Comparison of ENCODE assay signal across 9 cellular contexts in the genomic region with DNA sequence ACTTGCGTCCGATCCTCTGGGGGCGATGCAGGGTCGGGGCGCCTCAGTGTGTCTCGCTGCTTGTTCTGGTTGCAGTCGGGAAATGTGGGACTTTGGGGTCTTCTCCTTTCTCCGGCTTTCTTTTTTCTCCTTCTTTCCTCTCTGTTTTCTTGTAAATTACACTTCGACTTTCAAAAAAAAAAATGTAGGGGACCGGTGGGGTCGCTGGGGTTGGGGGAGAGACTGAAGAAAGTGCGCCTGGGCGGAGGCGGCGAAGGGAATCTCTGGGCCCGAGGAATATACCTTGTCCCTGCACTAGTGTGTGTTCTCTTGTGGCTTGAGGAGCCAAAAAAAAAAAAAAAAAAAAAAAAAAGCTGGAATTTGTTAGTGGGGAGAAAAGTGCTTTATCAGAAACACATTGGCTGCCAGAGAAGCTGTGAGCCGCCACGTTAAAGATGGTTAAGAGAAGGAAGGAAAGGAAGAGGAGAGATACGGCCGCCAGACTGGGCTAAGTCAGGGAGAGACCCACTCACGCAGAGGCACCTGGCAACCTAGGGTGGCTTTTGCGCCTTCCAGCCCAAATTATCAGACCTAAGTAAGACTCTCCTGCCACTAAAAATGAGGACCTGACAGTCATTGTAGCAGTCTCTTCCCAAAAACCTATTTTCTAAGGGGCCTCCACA. TPM values are rescaled to one million over a fixed set of nuclear protein-coding genes. Genes with fewer than 3 reads are reported as not detected.
DNase-seq lines count a peak whose midpoint lies in the region; ATAC-seq lines count a peak whose summit lies in the region.
"Had no signal": no experiment of that assay in that cellular context is flagged by ENCODE, and none has a peak within 500 bp of the region (broad histone marks: within the 10 kb centered on the region; RNA-seq: fewer than 3 reads in every experiment).

No MANE protein-coding gene starts in this region.

- ATAC-seq in activated T-cell treated with anti-CD3 and anti-CD28 coated beads, Interleukin-2, amount 50 U/mL, for 4 hours, result peak; percentile 15 to 16
- ATAC-seq in HG02970 (IDR thresholded peaks at IDR 0.05; ENCODE audit: low FRiP score, unreplicated experiment) (no peak), GM18867 (IDR thresholded peaks at IDR 0.05; ENCODE audit: unreplicated experiment) (no peak), GM19035 (IDR thresholded peaks at IDR 0.05; ENCODE audit: unreplicated experiment) (no peak)

- no peak for DNase-seq in activated T-cell treated with anti-CD3 and anti-CD28 coated beads, Interleukin-2, amount 50 U/mL, for 4 hours
- no peak for DNase-seq in activated T-cell treated with anti-CD3 and anti-CD28 coated beads, Interleukin-2, amount 50 U/mL, for 48 hours
- no peak for DNase-seq in activated naive CD8-positive, alpha-beta T cell treated with anti-CD3 and anti-CD28 coated beads for 36 hours
- no peak for DNase-seq in immature natural killer cell

- no peak overlapping the region for H3K27ac Mint-ChIP-seq in activated naive CD8-positive, alpha-beta T cell treated with anti-CD3 and anti-CD28 coated beads for 36 hours
- no peak overlapping the region for H3K27ac Mint-ChIP-seq in immature natural killer cell
- no peak overlapping the region for H3K27ac Mint-ChIP-seq in stimulated activated naive CD8-positive, alpha-beta T cell treated with anti-CD3 and anti-CD28 coated beads, Interleukin-15, Interleukin-2, amounts not matched to agents 100 ng/mL and 50 ng/mL, for 24 hours

- peaks cover 46% of the 10 kb centered on the region for H3K4me1 Mint-ChIP-seq in activated T-cell treated with anti-CD3 and anti-CD28 coated beads, Interleukin-2, amount 50 U/mL, for 4 hours (ENCODE audit: low read depth)
- H3K4me1 Mint-ChIP-seq in activated naive CD8-positive, alpha-beta T cell treated with anti-CD3 and anti-CD28 coated beads for 36 hours, result peaks cover 41% of the 10 kb centered on the region
- peaks cover 34 to 36% of the 10 kb centered on the region in 2 donors for H3K4me1 Mint-ChIP-seq in immature natural killer cell
- H3K4me1 Mint-ChIP-seq in stimulated activated naive CD8-positive, alpha-beta T cell treated with anti-CD3 and anti-CD28 coated beads, Interleukin-15, Interleukin-2, amounts not matched to agents 100 ng/mL and 50 ng/mL, for 24 hours (ENCODE audit: low read depth), result peaks cover 38% of the 10 kb centered on the region

- no peaks in the 10 kb centered on the region for H3K9me3 Mint-ChIP-seq in activated T-cell treated with anti-CD3 and anti-CD28 coated beads, Interleukin-2, amount 50 U/mL, for 4 hours
- H3K9me3 Mint-ChIP-seq in activated naive CD8-positive, alpha-beta T cell treated with anti-CD3 and anti-CD28 coated beads for 36 hours, result no peaks in the 10 kb centered on the region
- H3K9me3 Mint-ChIP-seq in immature natural killer cell, result peaks cover 0 to 4% (median 0%) of the 10 kb centered on the region in 6 donors
- no peaks in the 10 kb centered on the region for H3K9me3 Mint-ChIP-seq in stimulated activated naive CD8-positive, alpha-beta T cell treated with anti-CD3 and anti-CD28 coated beads, Interleukin-15, Interleukin-2, amounts not matched to agents 100 ng/mL and 50 ng/mL, for 24 hours

- peak overlapping the region; percentile 81 for H3K4me3 Mint-ChIP-seq in activated T-cell treated with anti-CD3 and anti-CD28 coated beads, Interleukin-2, amount 50 U/mL, for 4 hours
- peak overlapping the region; percentile 79 for H3K4me3 Mint-ChIP-seq in activated naive CD8-positive, alpha-beta T cell treated with anti-CD3 and anti-CD28 coated beads for 36 hours
- peak overlapping the region; percentile 77 to 87 (median 83) for H3K4me3 Mint-ChIP-seq in immature natural killer cell
- peak overlapping the region; percentile 79 for H3K4me3 Mint-ChIP-seq in stimulated activated naive CD8-positive, alpha-beta T cell treated with anti-CD3 and anti-CD28 coated beads, Interleukin-15, Interleukin-2, amounts not matched to agents 100 ng/mL and 50 ng/mL, for 24 hours

- no peaks in the 10 kb centered on the region for H3K36me3 Mint-ChIP-seq in activated T-cell treated with anti-CD3 and anti-CD28 coated beads, Interleukin-2, amount 50 U/mL, for 4 hours (ENCODE audit: insufficient read depth)
- H3K36me3 Mint-ChIP-seq in activated naive CD8-positive, alpha-beta T cell treated with anti-CD3 and anti-CD28 coated beads for 36 hours, result no peaks in the 10 kb centered on the region
- H3K36me3 Mint-ChIP-seq in immature natural killer cell, result peaks cover 0 to 4% (median 0%) of the 10 kb centered on the region in 3 donors
- H3K36me3 Mint-ChIP-seq in stimulated activated naive CD8-positive, alpha-beta T cell treated with anti-CD3 and anti-CD28 coated beads, Interleukin-15, Interleukin-2, amounts not matched to agents 100 ng/mL and 50 ng/mL, for 24 hours (ENCODE audit: low read depth), result no peaks in the 10 kb centered on the region

- H3K27me3 Mint-ChIP-seq in activated T-cell treated with anti-CD3 and anti-CD28 coated beads, Interleukin-2, amount 50 U/mL, for 4 hours (ENCODE audit: low read depth), result peaks cover 32% of the 10 kb centered on the region
- H3K27me3 Mint-ChIP-seq in activated naive CD8-positive, alpha-beta T cell treated with anti-CD3 and anti-CD28 coated beads for 36 hours, result peaks cover 40% of the 10 kb centered on the region
- H3K27me3 Mint-ChIP-seq in immature natural killer cell (ENCODE audit: low read depth in 3 of 3), result peaks cover 24 to 35% (median 28%) of the 10 kb centered on the region in 3 donors
- peaks cover 54% of the 10 kb centered on the region for H3K27me3 Mint-ChIP-seq in stimulated activated naive CD8-positive, alpha-beta T cell treated with anti-CD3 and anti-CD28 coated beads, Interleukin-15, Interleukin-2, amounts not matched to agents 100 ng/mL and 50 ng/mL, for 24 hours

RNA-seq across cellular contexts. Expression of gene FLI1, which starts 8.4 kb away (rescaled TPM):
- total RNA-seq in activated T-cell treated with anti-CD3 and anti-CD28 coated beads, Interleukin-2, amount 50 U/mL, for 4 hours, result 10 to 100 TPM; 18.1 to 22.7 (median 21.7) TPM
- 10 to 100 TPM; 37.5 to 38.9 TPM for total RNA-seq in activated naive CD8-positive, alpha-beta T cell treated with anti-CD3 and anti-CD28 coated beads for 36 hours
- 100 to 1,000 TPM in 1 of 3 donors, 10 to 100 TPM in 2; 52.2 to 113 (median 61.1) TPM for polyA plus RNA-seq in immature natural killer cell
- total RNA-seq: NCI-H460 had no signal

Comparison
In these comparisons a context has a peak if more than half of its experiments do, and no peak if none do; other contexts are left out.
1. ATAC-seq: peak in activated T-cell treated with anti-CD3 and anti-CD28 coated beads, Interleukin-2, amount 50 U/mL, for 4 hours (2 of 2); none in HG02970 (single experiment), GM18867 (single experiment) and GM19035 (single experiment).
2. Peak in every context shown above with its lines, with median percentiles within 50 percentile points of each other: H3K4me3 Mint-ChIP-seq.